ENCODE assay signal across 24 cellular contexts in genomic region chr11:74744277-74744676, GRCh38. TPM values are rescaled to one million over a fixed set of nuclear protein-coding genes. Genes with fewer than 3 reads are reported as not detected.
"Had no signal": no experiment of that assay in that cellular context is flagged by ENCODE, and none has a peak within 500 bp of the region (broad histone marks: within the 10 kb centered on the region; RNA-seq: fewer than 3 reads in every experiment).

No MANE protein-coding gene starts in this region.

- H3K27me3 ChIP-seq: heart left ventricle, neutrophil, right atrium auricular region, sigmoid colon, testis, tibial nerve, upper lobe of right lung had no signal

- H3K4me3 ChIP-seq: heart left ventricle, mucosa of descending colon, right atrium auricular region, sigmoid colon, skin epidermis, testis, tibial nerve, upper lobe of right lung had no signal

- H3K36me3 ChIP-seq: heart left ventricle, neutrophil, right atrium auricular region, sigmoid colon, tibial nerve, upper lobe of right lung had no signal

- DNase-seq: effector CD4-positive, alpha-beta T cell; endodermal cell; heart left ventricle; hippocampal formation; kidney glomerular epithelial cell; mammary epithelial cell; mucosa of descending colon; naive thymus-derived CD8-positive, alpha-beta T cell; sigmoid colon; stimulated activated CD4-positive, alpha-beta T cell treated with anti-CD3 and anti-CD28 coated beads, Interleukin-2, amount 100 ng/mL, for 24 hours; stimulated activated CD4-positive, alpha-beta T cell treated with anti-CD3 and anti-CD28 coated beads, Interleukin-4, amount 100 ng/mL, for 4 hours; stimulated activated naive B cell treated with anti-CD40 and anti-IgM and Interleukin-4, amounts not matched to agents 10 μg/mL and 1 μg/mL and 100 μg/mL, for 72 hours; stimulated activated naive CD8-positive, alpha-beta T cell treated with anti-CD3 and anti-CD28 coated beads, Interleukin-15, amount 100 ng/mL, for 72 hours; testis; upper lobe of right lung had no signal

- H3K9me3 ChIP-seq: heart left ventricle, mucosa of descending colon, neutrophil, right atrium auricular region, sigmoid colon, testis, tibial nerve, upper lobe of right lung had no signal

- H3K27ac ChIP-seq: heart left ventricle, neutrophil, right atrium auricular region, sigmoid colon, skin epidermis, testis, tibial nerve, upper lobe of right lung had no signal

RNA-seq across cellular contexts. Expression of gene CHRDL2, which starts 13.1 kb away (rescaled TPM):
- total RNA-seq: frontal cortex; glomerular endothelial cell; mammary epithelial cell; naive thymus-derived CD8-positive, alpha-beta T cell; osteocyte; subcutaneous adipose tissue; tibial nerve had no signal
- polyA plus RNA-seq: mammary epithelial cell; naive thymus-derived CD8-positive, alpha-beta T cell; neural cell had no signal
